1 cellular context compared by ENCODE assay signal in genomic region chr17:61202564-61202963, GRCh38.
TF ChIP-seq lines count a peak whose summit lies in the region.

No MANE protein-coding gene starts in this region.

TF ChIP-seq in A549, 52 proteins besides CTCF, POLR2A, EP300 and RAD21:
- no peak for TF ChIP-seq ATOH8 (CRISPR knock-in tag; IDR thresholded peaks at IDR 0.05; ENCODE audit: low read depth)
- TF ChIP-seq FOSL2 (IDR thresholded peaks at IDR 0.05) = no peak
- peak; percentile 59 for TF ChIP-seq FOSL2 (CRISPR knock-in tag; IDR thresholded peaks at IDR 0.05)
- no peak for TF ChIP-seq ESRRA (IDR thresholded peaks at IDR 0.05; ENCODE audit: borderline replicate concordance, low read length)
- peak; percentile 45; the same call in 1 of the 2 replicates for TF ChIP-seq GATA3 (IDR thresholded peaks at IDR 0.05; ENCODE audit: borderline replicate concordance)
- TF ChIP-seq JUNB (IDR thresholded peaks at IDR 0.05) = peak; percentile 69
- TF ChIP-seq ZSCAN20 (CRISPR knock-in tag; IDR thresholded peaks at IDR 0.05) = no peak
- TF ChIP-seq CBX8 (IDR thresholded peaks at IDR 0.05) = no peak
